1 cellular context compared by ENCODE assay signal in genomic region chr2:101252408-101253012, GRCh38.
TF ChIP-seq lines count a peak whose summit lies in the region.

Gene CNOT11 (plus strand): TSS chr2:101252886. CDS start chr2:101252965, 79 bp downstream.

TF ChIP-seq in HEK293, 187 proteins besides CTCF, POLR2A, EP300 and RAD21 (continued from another document and continues in another):
- no peak for TF ChIP-seq ZNF114 (tag by site-specific recombination; IDR thresholded peaks at IDR 0.05)
- TF ChIP-seq ZBTB44 (tag by site-specific recombination; IDR thresholded peaks at IDR 0.05) = 0 out of 2 replicates have a peak, but pooled peaks have one; percentile 21
- no peak for TF ChIP-seq ZNF362 (tag by site-specific recombination; IDR thresholded peaks at IDR 0.05)
- TF ChIP-seq ZBTB11 (tag by site-specific recombination; conservative IDR thresholded peaks at IDR 0.05; ENCODE audit: low read depth) = peak; percentile 88
- no peak for TF ChIP-seq ZNF658 (tag by site-specific recombination; IDR thresholded peaks at IDR 0.05)
- no peak for TF ChIP-seq ZNF580 (tag by site-specific recombination; IDR thresholded peaks at IDR 0.05)
- no peak for TF ChIP-seq YY2 (tag by site-specific recombination; IDR thresholded peaks at IDR 0.05)
- no peak for TF ChIP-seq ZNF776 (tag by site-specific recombination; IDR thresholded peaks at IDR 0.05; ENCODE audit: borderline replicate concordance)
- no peak for TF ChIP-seq KLF7 (tag by site-specific recombination; IDR thresholded peaks at IDR 0.05; ENCODE audit: borderline replicate concordance)
- TF ChIP-seq ZIC2 (tag by site-specific recombination; IDR thresholded peaks at IDR 0.05) = no peak
- no peak for TF ChIP-seq SCRT1 (tag by site-specific recombination; IDR thresholded peaks at IDR 0.05; ENCODE audit: borderline replicate concordance)
- no peak for TF ChIP-seq HOXC10 (CRISPR knock-in tag; IDR thresholded peaks at IDR 0.05)
- TF ChIP-seq HIC1 (tag by site-specific recombination; IDR thresholded peaks at IDR 0.05) = no peak
- no peak for TF ChIP-seq ZNF148 (tag by site-specific recombination; IDR thresholded peaks at IDR 0.05; ENCODE audit: borderline replicate concordance)
- no peak for TF ChIP-seq ZNF624 (tag by site-specific recombination; IDR thresholded peaks at IDR 0.05)
- TF ChIP-seq ZNF514 (tag by site-specific recombination; IDR thresholded peaks at IDR 0.05) = no peak
- no peak for TF ChIP-seq ZNF416 (tag by site-specific recombination; IDR thresholded peaks at IDR 0.05)
- TF ChIP-seq ZNF621 (tag by site-specific recombination; IDR thresholded peaks at IDR 0.05) = no peak
- peak; percentile 30; the same call in 1 of the 2 replicates for TF ChIP-seq SP7 (tag by site-specific recombination; IDR thresholded peaks at IDR 0.05)
- no peak for TF ChIP-seq ZFP69B (tag by site-specific recombination; IDR thresholded peaks at IDR 0.05)
- TF ChIP-seq RBAK (tag by site-specific recombination; IDR thresholded peaks at IDR 0.05) = no peak
- TF ChIP-seq ZNF280D (tag by site-specific recombination; IDR thresholded peaks at IDR 0.05) = no peak
- TF ChIP-seq HOXA7 (CRISPR knock-in tag; IDR thresholded peaks at IDR 0.05; ENCODE audit: borderline replicate concordance) = no peak
- TF ChIP-seq ZNF133 (tag by site-specific recombination; IDR thresholded peaks at IDR 0.05) = no peak
- TF ChIP-seq ZNF707 (tag by site-specific recombination; IDR thresholded peaks at IDR 0.05) = no peak
- TF ChIP-seq ZBTB20 (tag by site-specific recombination; IDR thresholded peaks at IDR 0.05) = peak; percentile 94; the same call in 1 of the 2 replicates
- TF ChIP-seq ZNF146 (tag by site-specific recombination; IDR thresholded peaks at IDR 0.05) = no peak
- no peak for TF ChIP-seq ZNF645 (tag by site-specific recombination; IDR thresholded peaks at IDR 0.05)
- no peak for TF ChIP-seq ZSCAN5A (tag by site-specific recombination; IDR thresholded peaks at IDR 0.05)
- TF ChIP-seq FEZF1 (tag by site-specific recombination; IDR thresholded peaks at IDR 0.05) = no peak
- TF ChIP-seq MZF1 (tag by site-specific recombination; IDR thresholded peaks at IDR 0.05; ENCODE audit: borderline replicate concordance) = 0 out of 2 replicates have a peak, but pooled peaks have one; percentile 46
- no peak for TF ChIP-seq ZNF571 (tag by site-specific recombination; IDR thresholded peaks at IDR 0.05)
- TF ChIP-seq ZNF518A (tag by site-specific recombination; conservative IDR thresholded peaks at IDR 0.05; ENCODE audit: low read depth) = no peak
